ENCODE assay signal across 1 cellular context in genomic region chr4:3857316-3857926, GRCh38.
TF ChIP-seq lines count a peak whose summit lies in the region.

No MANE protein-coding gene starts in this region.

TF ChIP-seq in H1, 55 proteins besides CTCF, POLR2A, EP300 and RAD21 (continued from another document):
- TF ChIP-seq HDAC2 (IDR thresholded peaks at IDR 0.05; ENCODE audit: borderline replicate concordance in 1 of 2, low read depth in 2 of 2, low read length in 2 of 2) (no peak), JUND (IDR thresholded peaks at IDR 0.05; ENCODE audit: low read length) (no peak), CTBP2 (IDR thresholded peaks at IDR 0.05; ENCODE audit: borderline replicate concordance, insufficient read depth, insufficient read length, low read length) (no peak), KDM1A (IDR thresholded peaks at IDR 0.05; ENCODE audit: borderline replicate concordance, low read length) (no peak), SIN3A (conservative IDR thresholded peaks at IDR 0.05 in 1 of 2, IDR thresholded peaks at IDR 0.05 in 1 of 2; ENCODE audit: low read depth in 1 of 2, low read length in 2 of 2) (no peak), EGR1 (IDR thresholded peaks at IDR 0.05; ENCODE audit: borderline replicate concordance, low read depth, low read length) (no peak)
